Comparison of ENCODE assay signal across 8 cellular contexts in genomic region chr17:45248132-45248936, GRCh38. TPM values are rescaled to one million over a fixed set of nuclear protein-coding genes. Genes with fewer than 3 reads are reported as not detected.
DNase-seq lines count a peak whose midpoint lies in the region; ATAC-seq, FAIRE-seq and TF ChIP-seq lines count a peak whose summit lies in the region.

No MANE protein-coding gene starts in this region.

- H3K9ac ChIP-seq in HCT116 (ENCODE audit: low read length) (peak overlapping the region; percentile 92), endothelial cell of umbilical vein (replicated peaks; ENCODE audit: extremely low read depth, insufficient read depth, low read length) (peak overlapping the region; percentile 5)

- DNase-seq in GM12864 (ENCODE audit: low read depth) (no peak), HCT116 (ENCODE audit: low read depth, low spot score) (no peak), NCI-H1436 (lab: John Stamatoyannopoulos, UW) (peak; percentile 58), endothelial cell of umbilical vein (ENCODE audit: low read depth, low spot score) (no peak), nephron progenitor cell (peak; percentile 63), transverse colon (peak; percentile 83), D721Med (ENCODE audit: insufficient read length, low spot score) (no peak)
- peak; percentile 88 for DNase-seq in activated CD4-positive, alpha-beta memory T cell treated with anti-CD3 and anti-CD28 coated beads for 36 hours

- H3K4me3 ChIP-seq in GM12864 (ENCODE audit: low read depth, low read length), result peak overlapping the region; percentile 76
- H3K4me3 ChIP-seq in HCT116 (replicated peaks in 1 of 2; ENCODE audit: low read depth in 1 of 2, low read length in 2 of 2), result peak overlapping the region; percentile 82 to 95
- H3K4me3 ChIP-seq in endothelial cell of umbilical vein (replicated peaks in 1 of 3; ENCODE audit: insufficient read depth in 1 of 3, low read depth in 1 of 3, low read length in 3 of 3), result peak overlapping the region; percentile 21 to 48 (median 44)
- H3K4me3 ChIP-seq in transverse colon, result peak overlapping the region; percentile 10 to 65 (median 54)

- H2AFZ ChIP-seq in HCT116 (ENCODE audit: low read depth, low read length, poor library complexity, severe bottlenecking) (no peak overlapping the region), endothelial cell of umbilical vein (ENCODE audit: low read depth, low read length) (peak overlapping the region; percentile 83)

- H3K4me2 ChIP-seq in HCT116 (ENCODE audit: low read length) (peak overlapping the region; percentile 99), endothelial cell of umbilical vein (ENCODE audit: insufficient read depth, low read length) (peak overlapping the region; percentile 83)

- RAD21 ChIA-PET in HCT116 (lab: Charles Lee; ENCODE audit: low non-redundant PET in 1 of 2, low total read pairs in 2 of 2, uncharacterized antibody in 2 of 2, unreplicated experiment in 2 of 2), result no interaction called here

- TF ChIP-seq POLR2A in HCT116 (IDR thresholded peaks at IDR 0.05; ENCODE audit: borderline replicate concordance, extremely low read depth, insufficient read depth, insufficient read length) (no peak), endothelial cell of umbilical vein (IDR thresholded peaks at IDR 0.05; ENCODE audit: low read depth, low read length) (no peak), transverse colon (IDR thresholded peaks at IDR 0.05) (peak; percentile 53)

- in situ Hi-C loops in transverse colon (cut with MboI; ENCODE audit: low pct_ligation_motif_present in 1 of 4, low pct_unique_long_range_greater_than_20kb in 1 of 4, low sequenced_read_pairs in 3 of 4), result no loop called here

- BruUV-seq in HCT116 (replicated peaks; lab: Mats Ljungman, UMichigan) (TSS peak; percentile 61), endothelial cell of umbilical vein (replicated peaks; lab: Mats Ljungman, UMichigan) (no TSS peak)

- H3K36me3 Mint-ChIP-seq in activated CD4-positive, alpha-beta memory T cell treated with anti-CD3 and anti-CD28 coated beads for 36 hours, result peaks cover 32% of the 10 kb centered on the region
- peaks cover 7% of the 10 kb centered on the region for H3K36me3 Mint-ChIP-seq in nephron progenitor cell (ENCODE audit: low read depth)

- no peaks in the 10 kb centered on the region for H3K9me3 ChIP-seq in HCT116 (ENCODE audit: control insufficient read depth in 1 of 2, insufficient read depth in 1 of 2, low read depth in 1 of 2, low read length in 2 of 2)
- no peaks in the 10 kb centered on the region for H3K9me3 ChIP-seq in endothelial cell of umbilical vein (replicated peaks; ENCODE audit: control insufficient read depth, insufficient read depth, low read length)
- no peaks in the 10 kb centered on the region for H3K9me3 ChIP-seq in transverse colon

- no peak for TF ChIP-seq RAD21 in HCT116 (IDR thresholded peaks at IDR 0.05; ENCODE audit: low read depth)

- H3K27ac Mint-ChIP-seq in activated CD4-positive, alpha-beta memory T cell treated with anti-CD3 and anti-CD28 coated beads for 36 hours, result peak overlapping the region; percentile 94
- H3K27ac Mint-ChIP-seq in nephron progenitor cell, result no peak overlapping the region

- H3K9me1 ChIP-seq in endothelial cell of umbilical vein (replicated peaks; ENCODE audit: control insufficient read depth, extremely low read depth, insufficient read depth, low read length), result no peaks in the 10 kb centered on the region

- H3K9me3 Mint-ChIP-seq in activated CD4-positive, alpha-beta memory T cell treated with anti-CD3 and anti-CD28 coated beads for 36 hours, result no peaks in the 10 kb centered on the region
- no peaks in the 10 kb centered on the region for H3K9me3 Mint-ChIP-seq in nephron progenitor cell

- H3K4me3 Mint-ChIP-seq in activated CD4-positive, alpha-beta memory T cell treated with anti-CD3 and anti-CD28 coated beads for 36 hours, result peak overlapping the region; percentile 86
- peak overlapping the region; percentile 87 for H3K4me3 Mint-ChIP-seq in nephron progenitor cell

- no peaks in the 10 kb centered on the region for H3K9me2 ChIP-seq in HCT116 (ENCODE audit: insufficient read depth)

- POLR2A ChIA-PET in HCT116 (lab: Charles Lee) (interaction anchor here (1.0 kb wide), 1 partner anchor 177 kb away, joined by 3 read pairs; no protein-coding TSS in a partner anchor), endothelial cell of umbilical vein (lab: Charles Lee) (no interaction called here)
- POLR2A ChIA-PET in activated CD4-positive, alpha-beta memory T cell treated with anti-CD3 and anti-CD28 coated beads for 36 hours (lab: Charles Lee), result interaction anchor here (0.7 to 4.7 kb wide), 13 partner anchors 13 to 145 kb away, joined by 3 to 32 read pairs (median 7); partner anchors contain the start of genes FMNL1, HEXIM1 and HEXIM2

- CTCF ChIA-PET in HCT116 (lab: Charles Lee), result interaction anchor here (0.7 to 3.2 kb wide), 6 partner anchors 13 to 149 kb away, joined by 3 to 9 read pairs (median 4); partner anchors contain the start of gene ACBD4
- CTCF ChIA-PET in activated CD4-positive, alpha-beta memory T cell treated with anti-CD3 and anti-CD28 coated beads for 36 hours (lab: Charles Lee), result interaction anchor here (0.5 to 8.0 kb wide), 11 partner anchors 12 to 137 kb away, joined by 3 to 77 read pairs (median 7); partner anchors contain the start of genes ACBD4, FMNL1 and HEXIM1
- CTCF ChIA-PET in endothelial cell of umbilical vein (lab: Charles Lee), result interaction anchor here (0.9 to 1.9 kb wide), 5 partner anchors 9 to 29 kb away, joined by 3 to 6 read pairs (median 4); no protein-coding TSS in a partner anchor

- H3K27me3 Mint-ChIP-seq in activated CD4-positive, alpha-beta memory T cell treated with anti-CD3 and anti-CD28 coated beads for 36 hours, result no peaks in the 10 kb centered on the region
- H3K27me3 Mint-ChIP-seq in nephron progenitor cell (ENCODE audit: low read depth, poor library complexity), result peaks cover 22% of the 10 kb centered on the region

- H3K27me3 ChIP-seq in HCT116 (ENCODE audit: insufficient read depth, low read length), result no peaks in the 10 kb centered on the region
- no peaks in the 10 kb centered on the region for H3K27me3 ChIP-seq in endothelial cell of umbilical vein (ENCODE audit: control insufficient read depth in 2 of 2, insufficient read depth in 2 of 2, low read length in 2 of 2)
- no peaks in the 10 kb centered on the region for H3K27me3 ChIP-seq in transverse colon

- ATAC-seq in HCT116, result peak; percentile 62

- WGBS in transverse colon (ENCODE audit: low coverage in 1 of 2), 2 donors, result 33% methylated on average over 18 of the region's 39 CpGs; no CpG with 5 or more reads in 1 of the 2 donors

- H3K4me1 ChIP-seq in HCT116 (ENCODE audit: control insufficient read depth in 1 of 2, insufficient read depth in 2 of 2, low read length in 2 of 2) (peaks cover 11 to 19% of the 10 kb centered on the region in 2 experiments; a peak in 3 of 4 replicates), endothelial cell of umbilical vein (ENCODE audit: control insufficient read depth, extremely low read depth, insufficient read depth, low read length) (peaks cover 5% of the 10 kb centered on the region), transverse colon (peaks cover 8 to 26% (median 21%) of the 10 kb centered on the region in 4 donors)

- dilution Hi-C loops in endothelial cell of umbilical vein (cut with MboI; ENCODE audit: extremely low pct_ligation_motif_present, low sequenced_read_pairs), result no loop called here

- peak overlapping the region; percentile 94 for H3K27ac ChIP-seq in HCT116 (ENCODE audit: low read depth, low read length)
- no peak overlapping the region for H3K27ac ChIP-seq in endothelial cell of umbilical vein (ENCODE audit: insufficient read depth, low read depth, low read length)
- H3K27ac ChIP-seq in transverse colon, result peak overlapping the region; percentile 83 to 96 (median 90)

- TF ChIP-seq EP300 in transverse colon (IDR thresholded peaks at IDR 0.05; ENCODE audit: low read depth), result no peak

- peaks cover 66% of the 10 kb centered on the region for H3K4me1 Mint-ChIP-seq in activated CD4-positive, alpha-beta memory T cell treated with anti-CD3 and anti-CD28 coated beads for 36 hours (ENCODE audit: low read depth)
- peaks cover 11% of the 10 kb centered on the region for H3K4me1 Mint-ChIP-seq in nephron progenitor cell

- intact Hi-C loops in HCT116 (cut with micrococcal nuclease), result no loop called here
- intact Hi-C loops in activated CD4-positive, alpha-beta memory T cell treated with anti-CD3 and anti-CD28 coated beads for 36 hours (cut with micrococcal nuclease), result no loop called here
- intact Hi-C loops in endothelial cell of umbilical vein (cut with micrococcal nuclease), result no loop called here
- intact Hi-C loops in transverse colon (cut with DNase I; ENCODE audit: low total_unique reads), result loop anchor here (2.0 kb wide), 1 partner anchor 28 kb away; the partner anchor contains the start of gene FMNL1

- H3K79me2 ChIP-seq in HCT116 (ENCODE audit: insufficient read depth, low read length) (peaks cover 9% of the 10 kb centered on the region; the same call in 1 of the 2 replicates), endothelial cell of umbilical vein (ENCODE audit: control insufficient read depth, insufficient read depth, low read length) (no peaks in the 10 kb centered on the region)

- FAIRE-seq in endothelial cell of umbilical vein (lab: Jason Lieb, UNC), result no peak
- FAIRE-seq in D721Med (lab: Jason Lieb, UNC), result no peak

- H3K36me3 ChIP-seq in HCT116 (ENCODE audit: control insufficient read depth in 1 of 2, insufficient read depth in 2 of 2, low read length in 2 of 2) (peaks cover 0 to 4% of the 10 kb centered on the region in 2 experiments; a peak in 2 of 4 replicates), endothelial cell of umbilical vein (ENCODE audit: control insufficient read depth in 2 of 2, extremely low read depth in 1 of 2, insufficient read depth in 2 of 2, low read length in 2 of 2) (no peaks in the 10 kb centered on the region), transverse colon (no peaks in the 10 kb centered on the region)

- TF ChIP-seq CTCF in GM12864 (IDR thresholded peaks at IDR 0.05; ENCODE audit: low read depth, low read length, missing control alignments) (no peak), HCT116 (IDR thresholded peaks at IDR 0.05 in 2 of 3, conservative IDR thresholded peaks at IDR 0.05 in 1 of 3; ENCODE audit: borderline replicate concordance in 1 of 3, insufficient read depth in 1 of 3, low read depth in 2 of 3, low read length in 2 of 3) (no peak), endothelial cell of umbilical vein (IDR thresholded peaks at IDR 0.05; ENCODE audit: extremely low read depth in 1 of 2, insufficient read depth in 1 of 2, low read depth in 1 of 2, low read length in 2 of 2) (no peak), nephron progenitor cell (IDR thresholded peaks at IDR 0.05) (no peak), transverse colon (IDR thresholded peaks at IDR 0.05) (no peak), D721Med (IDR thresholded peaks at IDR 0.05; ENCODE audit: insufficient read depth, missing control alignments) (no peak)

- no peaks in the 10 kb centered on the region for H4K20me1 ChIP-seq in HCT116 (ENCODE audit: insufficient read depth)
- H4K20me1 ChIP-seq in endothelial cell of umbilical vein (replicated peaks; ENCODE audit: control insufficient read depth, extremely low read depth, insufficient read depth, low read length), result no peaks in the 10 kb centered on the region

RNA-seq across cellular contexts. Expression of gene SPATA32, which starts 13.6 kb away (rescaled TPM):
- total RNA-seq in HCT116 (2021; ENCODE audit: unreplicated experiment) (0.15 TPM), endothelial cell of umbilical vein (not detected in 2 replicates), transverse colon (under 1 TPM in 1 of 4 donors, not detected in 3; 0.48 TPM)
- 0.05 and 0.16 TPM in 2 replicates for polyA plus RNA-seq in HCT116 (2012)
- under 1 TPM in 1 of 2 experiments, not detected in 1; 0.12 TPM for total RNA-seq in activated CD4-positive, alpha-beta memory T cell treated with anti-CD3 and anti-CD28 coated beads for 36 hours
- polyA plus RNA-seq in endothelial cell of umbilical vein, result not detected in 2 replicates
- not detected in 2 replicates for polyA plus RNA-seq in endothelial cell of umbilical vein (2011; cell fraction: cytosol; rRNA removed)
- not detected in 2 replicates for polyA plus RNA-seq in endothelial cell of umbilical vein (2011; cell fraction: nucleus; rRNA removed)
- polyA plus RNA-seq in endothelial cell of umbilical vein (2012), result not detected in 2 replicates
- not detected in 2 replicates for polyA minus RNA-seq in endothelial cell of umbilical vein
- not detected for polyA minus RNA-seq in endothelial cell of umbilical vein (2011; cell fraction: cytosol; rRNA and poly(A)+ RNA removed)
- polyA minus RNA-seq in endothelial cell of umbilical vein (2011; cell fraction: nucleus; rRNA and poly(A)+ RNA removed), result not detected in 2 replicates

RNA-seq across cellular contexts. Expression of gene FMNL1, which starts 26.6 kb away (rescaled TPM):
- total RNA-seq in HCT116 (2021; ENCODE audit: unreplicated experiment), result 8.2 TPM
- polyA plus RNA-seq in HCT116 (2012), result 8.6 and 8.9 TPM in 2 replicates
- total RNA-seq in activated CD4-positive, alpha-beta memory T cell treated with anti-CD3 and anti-CD28 coated beads for 36 hours, result 100 to 1,000 TPM; 314 to 331 TPM
- total RNA-seq in endothelial cell of umbilical vein, result 1.6 and 1.7 TPM in 2 replicates
- 0.30 and 0.95 TPM in 2 replicates for polyA plus RNA-seq in endothelial cell of umbilical vein
- polyA plus RNA-seq in endothelial cell of umbilical vein (2011; cell fraction: cytosol; rRNA removed), result 0.53 and 0.79 TPM in 2 replicates
- polyA plus RNA-seq in endothelial cell of umbilical vein (2011; cell fraction: nucleus; rRNA removed), result 3.0 TPM in 2 replicates
- 1.4 and 4.0 TPM in 2 replicates for polyA plus RNA-seq in endothelial cell of umbilical vein (2012)
- 1.1 TPM in 2 replicates for polyA minus RNA-seq in endothelial cell of umbilical vein
- polyA minus RNA-seq in endothelial cell of umbilical vein (2011; cell fraction: cytosol; rRNA and poly(A)+ RNA removed), result 11.8 TPM
- polyA minus RNA-seq in endothelial cell of umbilical vein (2011; cell fraction: nucleus; rRNA and poly(A)+ RNA removed), result 1.0 and 1.3 TPM in 2 replicates
- 10 to 100 TPM in 2 of 4 donors, 1 to 10 TPM in 2; 1.2 to 17.5 (median 10.6) TPM for total RNA-seq in transverse colon

Comparison
In these comparisons a context has a peak if more than half of its experiments do, and no peak if none do; other contexts are left out.
1. DNase-seq: peak in NCI-H1436 (single experiment), activated CD4-positive, alpha-beta memory T cell treated with anti-CD3 and anti-CD28 coated beads for 36 hours (single experiment), nephron progenitor cell (single experiment) and transverse colon (single experiment); none in GM12864 (single experiment), HCT116 (single experiment), endothelial cell of umbilical vein (single experiment) and D721Med (single experiment).
2. RNA of gene FMNL1, which starts 26.6 kb away (total RNA-seq): 314 to 331 TPM in activated CD4-positive, alpha-beta memory T cell treated with anti-CD3 and anti-CD28 coated beads for 36 hours; 1.2 to 17.5 TPM in transverse colon, 8.2 TPM in HCT116 (single experiment) and 1.6 to 1.7 TPM in endothelial cell of umbilical vein; every median in the first group is over 10 times any median in the second.
3. Peak in every context shown above with its lines, with median percentiles within 50 percentile points of each other: H3K4me3 ChIP-seq.